15 cellular contexts compared by ENCODE assay signal in the genomic region with DNA sequence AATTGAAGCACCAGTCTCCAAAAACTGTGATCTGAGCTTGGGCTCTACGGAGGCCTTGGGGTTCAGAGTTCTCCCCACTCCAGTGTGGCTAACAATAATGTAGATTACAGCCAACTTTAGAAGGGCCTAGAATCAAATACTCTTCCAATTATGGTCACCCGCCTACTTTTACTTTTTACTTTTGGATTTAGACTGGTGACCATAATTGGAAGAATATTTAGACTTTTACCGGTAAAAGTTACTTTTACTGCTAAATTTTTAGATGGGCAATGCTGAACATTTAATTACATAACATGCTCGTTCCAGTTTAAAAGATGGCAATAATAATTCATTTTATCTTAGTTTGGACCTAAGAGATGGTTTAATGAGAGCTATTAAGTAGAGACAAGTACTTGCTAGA. TPM values are rescaled to one million over a fixed set of nuclear protein-coding genes. Genes with fewer than 3 reads are reported as not detected.
DNase-seq lines count a peak whose midpoint lies in the region; ATAC-seq, FAIRE-seq and TF ChIP-seq lines count a peak whose summit lies in the region.
"Had no signal": no experiment of that assay in that cellular context is flagged by ENCODE, and none has a peak within 500 bp of the region (broad histone marks: within the 10 kb centered on the region; RNA-seq: fewer than 3 reads in every experiment).

No MANE protein-coding gene starts in this region.

- H3K36me3 Mint-ChIP-seq in CD8-positive, alpha-beta memory T cell, result peaks cover 3 to 71% (median 10%) of the 10 kb centered on the region in 3 donors

- TF ChIP-seq RAD21 in liver (IDR thresholded peaks at IDR 0.05) (no peak), HepG2 (CRISPR knock-in tag; IDR thresholded peaks at IDR 0.05) (no peak)

- DNase-seq in HepG2 (ENCODE audit: low spot score) (no peak), foreskin keratinocyte (no peak), T-helper 9 cell (no peak), iPS-NIHi7 (ENCODE audit: extremely low spot score) (no peak), NCI-H2171 treated with DMSO at 0.1 percent for 48 hours (lab: John Stamatoyannopoulos, UW) (no peak)
- DNase-seq in CD8-positive, alpha-beta memory T cell, result no peak
- DNase-seq: activated CD4-positive, alpha-beta T cell treated with anti-CD3 and anti-CD28 coated beads, Interleukin-2, amount 50 U/mL, for 48 hours; activated naive CD4-positive, alpha-beta T cell treated with anti-CD3 and anti-CD28 coated beads, Interleukin-2, amount 50 U/mL, for 16 hours; DND-41; effector CD4-positive, alpha-beta T cell; naive thymus-derived CD8-positive, alpha-beta T cell had no signal

- peaks cover 0 to 2% of the 10 kb centered on the region in 2 donors for H3K27me3 Mint-ChIP-seq in CD8-positive, alpha-beta memory T cell
- H3K27me3 Mint-ChIP-seq: naive thymus-derived CD8-positive, alpha-beta T cell; stimulated activated naive CD8-positive, alpha-beta T cell treated with anti-CD3 and anti-CD28 coated beads, Interleukin-15, Interleukin-2, amounts not matched to agents 100 ng/mL and 50 ng/mL, for 24 hours had no signal

- ATAC-seq in HepG2 (no peak), foreskin keratinocyte (no peak)
- ATAC-seq: naive thymus-derived CD8-positive, alpha-beta T cell had no signal

- intact Hi-C loops in HepG2 (cut with micrococcal nuclease; ENCODE audit: unreplicated experiment), result no loop called here

- H3K4me3 Mint-ChIP-seq in CD8-positive, alpha-beta memory T cell, result no peak overlapping the region
- H3K4me3 Mint-ChIP-seq: stimulated activated naive CD8-positive, alpha-beta T cell treated with anti-CD3 and anti-CD28 coated beads, Interleukin-15, Interleukin-2, amounts not matched to agents 100 ng/mL and 50 ng/mL, for 24 hours; T-helper 1 cell treated with Interleukin-12 subunit alpha and Interleukin-12 subunit beta and Interleukin-4 antibody, amounts not matched to agents 30 μg/mL and 1 μg/mL, for 36 hours had no signal

- H4K20me1 ChIP-seq in HepG2 (ENCODE audit: insufficient read depth, low read length), result no peaks in the 10 kb centered on the region

- peak overlapping the region in 2 of 8 donors; percentile 31 to 64 for H3K27ac Mint-ChIP-seq in CD8-positive, alpha-beta memory T cell

- in situ Hi-C loops in HepG2 (cut with HindIII; ENCODE audit: extremely low pct_ligation_motif_present, low pct_unique_long_range_greater_than_20kb), result no loop called here

- no peaks in the 10 kb centered on the region for H3K9me3 Mint-ChIP-seq in CD8-positive, alpha-beta memory T cell
- H3K9me3 Mint-ChIP-seq: naive thymus-derived CD8-positive, alpha-beta T cell; stimulated activated naive CD8-positive, alpha-beta T cell treated with anti-CD3 and anti-CD28 coated beads, Interleukin-15, Interleukin-2, amounts not matched to agents 100 ng/mL and 50 ng/mL, for 24 hours; T-helper 1 cell treated with Interleukin-12 subunit alpha and Interleukin-12 subunit beta and Interleukin-4 antibody, amounts not matched to agents 30 μg/mL and 1 μg/mL, for 36 hours had no signal

- peaks cover 6 to 21% (median 19%) of the 10 kb centered on the region in 4 donors for H3K4me1 ChIP-seq in liver (ENCODE audit: control insufficient read depth in 4 of 4, insufficient read depth in 4 of 4, low read length in 3 of 4)
- H3K4me1 ChIP-seq in HepG2 (ENCODE audit: insufficient read depth, low read length), result no peaks in the 10 kb centered on the region
- H3K4me1 ChIP-seq in foreskin keratinocyte, result peaks cover 53% of the 10 kb centered on the region
- peaks cover 25% of the 10 kb centered on the region for H3K4me1 ChIP-seq in rectal smooth muscle tissue (ENCODE audit: control insufficient read depth, insufficient read depth, low read length)
- H3K4me1 ChIP-seq in CD8-positive, alpha-beta memory T cell (ENCODE audit: insufficient read depth, low read length), result no peaks in the 10 kb centered on the region

- no peak for FAIRE-seq in HepG2 (lab: Jason Lieb, UNC)

- POLR2A ChIA-PET in HepG2 (lab: Yijun Ruan, JAX), result no interaction called here
- POLR2A ChIA-PET in CD8-positive, alpha-beta memory T cell (lab: Charles Lee), result no interaction called here

- H3K9ac ChIP-seq in liver (ENCODE audit: low read depth in 1 of 2, low read length in 2 of 2), result peak overlapping the region in 1 of 2 donors; percentile 5
- no peak overlapping the region for H3K9ac ChIP-seq in HepG2 (ENCODE audit: insufficient read depth, low read depth, low read length)
- H3K9ac ChIP-seq in rectal smooth muscle tissue (ENCODE audit: low read length), result no peak overlapping the region

- H3K4me3 ChIP-seq in liver (ENCODE audit: low read depth in 1 of 3, low read length in 3 of 3), result no peak overlapping the region
- H3K4me3 ChIP-seq in HepG2 (replicated peaks in 1 of 3; ENCODE audit: insufficient read depth in 1 of 3, low read depth in 2 of 3, low read length in 3 of 3), result no peak overlapping the region
- H3K4me3 ChIP-seq in rectal smooth muscle tissue (ENCODE audit: low read length), result no peak overlapping the region
- H3K4me3 ChIP-seq in CD8-positive, alpha-beta memory T cell (ENCODE audit: low read length), result no peak overlapping the region

- no peak overlapping the region for H3K4me2 ChIP-seq in HepG2 (ENCODE audit: low read depth, low read length)

- no peak for TF ChIP-seq CTCF in liver (IDR thresholded peaks at IDR 0.05; ENCODE audit: low read depth, low read length, missing input control)
- no peak for TF ChIP-seq CTCF in HepG2 (CRISPR knock-in tag; IDR thresholded peaks at IDR 0.05)
- no peak for TF ChIP-seq CTCF in foreskin keratinocyte (conservative IDR thresholded peaks at IDR 0.05)

- no peak overlapping the region for H2AFZ ChIP-seq in HepG2 (ENCODE audit: low read length)

- no peaks in the 10 kb centered on the region for H3K27me3 ChIP-seq in liver (ENCODE audit: control insufficient read depth in 4 of 4, insufficient read depth in 4 of 4, low read length in 3 of 4)
- H3K27me3 ChIP-seq in HepG2 (ENCODE audit: control insufficient read depth in 1 of 2, insufficient read depth in 2 of 2, low read length in 2 of 2), result no peaks in the 10 kb centered on the region
- no peaks in the 10 kb centered on the region for H3K27me3 ChIP-seq in foreskin keratinocyte
- no peaks in the 10 kb centered on the region for H3K27me3 ChIP-seq in rectal smooth muscle tissue (ENCODE audit: control insufficient read depth, insufficient read depth, low read length)
- no peaks in the 10 kb centered on the region for H3K27me3 ChIP-seq in CD8-positive, alpha-beta memory T cell (ENCODE audit: insufficient read depth, low read length, poor library complexity, severe bottlenecking)

- no TSS peak for BruUV-seq in HepG2 (replicated peaks; lab: Mats Ljungman, UMichigan)

- TF ChIP-seq POLR2A in HepG2 (IDR thresholded peaks at IDR 0.05; ENCODE audit: insufficient read depth in 1 of 2, low read depth in 2 of 2, low read length in 2 of 2), result no peak

- WGBS in liver, result 77% methylated on average over 4 of the region's 4 CpGs
- WGBS in HepG2 (ENCODE audit: low lambda C conversion rate), result 98% methylated on average over 4 of the region's 4 CpGs

- H3K36me3 ChIP-seq in liver (ENCODE audit: control insufficient read depth in 4 of 4, insufficient read depth in 3 of 4, low read depth in 1 of 4, low read length in 3 of 4) (peaks cover 0 to 7% (median 2%) of the 10 kb centered on the region in 4 donors), HepG2 (replicated peaks in 1 of 2; ENCODE audit: control insufficient read depth in 1 of 2, insufficient read depth in 2 of 2, low read length in 2 of 2) (peaks cover 6 to 62% of the 10 kb centered on the region in 2 experiments; a peak in 4 of 5 replicates), rectal smooth muscle tissue (ENCODE audit: control insufficient read depth, insufficient read depth, low read length) (peaks cover 6% of the 10 kb centered on the region)
- H3K36me3 ChIP-seq in CD8-positive, alpha-beta memory T cell (ENCODE audit: insufficient read depth, low read length), result peaks cover 18% of the 10 kb centered on the region

- TF ChIP-seq EP300 in HepG2 (IDR thresholded peaks at IDR 0.05; ENCODE audit: low read depth in 2 of 2, low read length in 2 of 2) (no peak), HepG2 (CRISPR knock-in tag; IDR thresholded peaks at IDR 0.05; ENCODE audit: borderline replicate concordance) (no peak)

- H3K9me3 ChIP-seq in liver (ENCODE audit: control insufficient read depth in 4 of 4, low read length in 3 of 4), result no peaks in the 10 kb centered on the region
- H3K9me3 ChIP-seq in HepG2 (ENCODE audit: low read length), result no peaks in the 10 kb centered on the region
- no peaks in the 10 kb centered on the region for H3K9me3 ChIP-seq in CD8-positive, alpha-beta memory T cell (ENCODE audit: low read length)

- CTCF ChIA-PET in HepG2 (lab: Yijun Ruan, JAX; ENCODE audit: low intra/inter-chr PET ratio, low total read pairs), result no interaction called here
- CTCF ChIA-PET in CD8-positive, alpha-beta memory T cell (lab: Charles Lee), result interaction anchor here (0.9 to 1.6 kb wide), 4 partner anchors 56 to 78 kb away, joined by 3 to 4 read pairs (median 3); no protein-coding TSS in a partner anchor

- H3K79me2 ChIP-seq in HepG2 (ENCODE audit: insufficient read depth, low read length), result peaks cover 2% of the 10 kb centered on the region

- peaks cover 19 to 46% (median 32%) of the 10 kb centered on the region in 3 donors for H3K4me1 Mint-ChIP-seq in CD8-positive, alpha-beta memory T cell

- peak overlapping the region; percentile 82 to 84 for H3K27ac ChIP-seq in liver (ENCODE audit: low read depth in 1 of 2, low read length in 2 of 2)
- no peak overlapping the region for H3K27ac ChIP-seq in HepG2 (ENCODE audit: extremely low read length, insufficient read depth, low read length)
- peak overlapping the region; percentile 89 for H3K27ac ChIP-seq in foreskin keratinocyte
- H3K27ac ChIP-seq in rectal smooth muscle tissue (ENCODE audit: low read depth, low read length), result peak overlapping the region; percentile 72
- no peak overlapping the region for H3K27ac ChIP-seq in CD8-positive, alpha-beta memory T cell (ENCODE audit: low read depth, low read length)

RNA-seq across cellular contexts. Expression of gene PPTC7, which starts 39.2 kb away (rescaled TPM):
- total RNA-seq in liver, result 10 to 100 TPM in 1 of 2 donors, 1 to 10 TPM in 1; 8.5 to 15.7 TPM
- polyA plus RNA-seq in liver, result 1 to 10 TPM; 5.6 to 8.2 TPM
- 4.8 and 8.5 TPM in 2 replicates for total RNA-seq in HepG2 (2016; rRNA removed; fragmentation: Illumina TruSeq; extraction: Trizol)
- 1.6 and 1.9 TPM in 2 replicates for total RNA-seq in HepG2 (2016; cell fraction: cytosol; rRNA removed; fragmentation: Illumina TruSeq; extraction: Trizol; ENCODE audit: low read depth)
- total RNA-seq in HepG2 (2016; cell fraction: insoluble cytoplasmic fraction; rRNA removed; fragmentation: Illumina TruSeq; extraction: Trizol), result 4.2 and 8.0 TPM in 2 replicates
- 6.4 and 7.5 TPM in 2 replicates for total RNA-seq in HepG2 (2016; cell fraction: membrane; rRNA removed; fragmentation: Illumina TruSeq; extraction: Trizol)
- 12.1 and 12.8 TPM in 2 replicates for total RNA-seq in HepG2 (2016; cell fraction: nucleus; rRNA removed; fragmentation: Illumina TruSeq; extraction: Trizol)
- polyA plus RNA-seq in HepG2 (2011; rRNA removed), result 10.6 and 12.3 TPM in 2 replicates
- 5.4 and 8.1 TPM in 2 replicates for polyA plus RNA-seq in HepG2 (2011; cell fraction: cytosol; rRNA removed)
- polyA plus RNA-seq in HepG2 (2011; cell fraction: nucleus; rRNA removed), result 6.7 and 6.8 TPM in 2 replicates
- 10.9 and 11.6 TPM in 2 replicates for polyA plus RNA-seq in HepG2 (2012)
- polyA plus RNA-seq in HepG2 (2016; cell fraction: cytosol; fragmentation: Illumina TruSeq; extraction: Trizol; ENCODE audit: low read depth), result 0.76 and 0.94 TPM in 2 replicates
- polyA plus RNA-seq in HepG2 (2016; cell fraction: insoluble cytoplasmic fraction; fragmentation: Illumina TruSeq; extraction: Trizol; ENCODE audit: low read depth), result 18.5 and 19.8 TPM in 2 replicates
- polyA plus RNA-seq in HepG2 (2016; cell fraction: membrane; fragmentation: Illumina TruSeq; extraction: Trizol; ENCODE audit: low read depth), result 5.2 and 6.2 TPM in 2 replicates
- 20.2 and 21.2 TPM in 2 replicates for polyA plus RNA-seq in HepG2 (2016; cell fraction: nucleus; fragmentation: Illumina TruSeq; extraction: Trizol; ENCODE audit: insufficient read depth, low read depth)
- 44.4 and 46.8 TPM in 2 replicates for polyA minus RNA-seq in HepG2 (2011; rRNA and poly(A)+ RNA removed; ENCODE audit: low replicate concordance)
- 10.9 and 11.6 TPM in 2 replicates for polyA minus RNA-seq in HepG2 (2011; cell fraction: cytosol; rRNA and poly(A)+ RNA removed)
- polyA minus RNA-seq in HepG2 (2011; cell fraction: nucleus; rRNA and poly(A)+ RNA removed), result 23.0 and 23.1 TPM in 2 replicates
- total RNA-seq in foreskin keratinocyte, result 26.6 and 27.2 TPM in 2 replicates
- 9.6 and 12.0 TPM in 2 replicates for polyA plus RNA-seq in foreskin keratinocyte
- total RNA-seq in CD8-positive, alpha-beta memory T cell, result 10 to 100 TPM; 52.0 TPM
- polyA plus RNA-seq in CD8-positive, alpha-beta memory T cell, result 11.7 TPM

RNA-seq across cellular contexts. Expression of gene RAD9B, which starts 41.8 kb away (rescaled TPM):
- total RNA-seq in liver, result under 1 TPM; 0.33 to 0.56 TPM
- polyA plus RNA-seq in liver, result under 1 TPM; 0.14 to 0.22 TPM
- 0.38 TPM in 2 replicates for total RNA-seq in HepG2 (2016; rRNA removed; fragmentation: Illumina TruSeq; extraction: Trizol)
- 0.44 TPM in 1 of 2 replicates, not detected in the other for total RNA-seq in HepG2 (2016; cell fraction: cytosol; rRNA removed; fragmentation: Illumina TruSeq; extraction: Trizol; ENCODE audit: low read depth)
- 0.27 and 0.28 TPM in 2 replicates for total RNA-seq in HepG2 (2016; cell fraction: insoluble cytoplasmic fraction; rRNA removed; fragmentation: Illumina TruSeq; extraction: Trizol)
- total RNA-seq in HepG2 (2016; cell fraction: membrane; rRNA removed; fragmentation: Illumina TruSeq; extraction: Trizol), result 0.19 TPM in 1 of 2 replicates, not detected in the other
- total RNA-seq in HepG2 (2016; cell fraction: nucleus; rRNA removed; fragmentation: Illumina TruSeq; extraction: Trizol), result not detected in 2 replicates
- polyA plus RNA-seq in HepG2 (2011; rRNA removed), result 0.05 and 0.10 TPM in 2 replicates
- 0.03 and 0.04 TPM in 2 replicates for polyA plus RNA-seq in HepG2 (2011; cell fraction: cytosol; rRNA removed)
- polyA plus RNA-seq in HepG2 (2011; cell fraction: nucleus; rRNA removed), result 0.09 TPM in 1 of 2 replicates, not detected in the other
- 0.12 and 0.27 TPM in 2 replicates for polyA plus RNA-seq in HepG2 (2012)
- 0.06 TPM in 1 of 2 replicates, not detected in the other for polyA plus RNA-seq in HepG2 (2016; cell fraction: cytosol; fragmentation: Illumina TruSeq; extraction: Trizol; ENCODE audit: low read depth)
- 0.16 and 0.24 TPM in 2 replicates for polyA plus RNA-seq in HepG2 (2016; cell fraction: insoluble cytoplasmic fraction; fragmentation: Illumina TruSeq; extraction: Trizol; ENCODE audit: low read depth)
- polyA plus RNA-seq in HepG2 (2016; cell fraction: membrane; fragmentation: Illumina TruSeq; extraction: Trizol; ENCODE audit: low read depth), result 0.07 and 0.17 TPM in 2 replicates
- polyA plus RNA-seq in HepG2 (2016; cell fraction: nucleus; fragmentation: Illumina TruSeq; extraction: Trizol; ENCODE audit: insufficient read depth, low read depth), result 0.25 TPM in 1 of 2 replicates, not detected in the other
- 0.37 TPM in 1 of 2 replicates, not detected in the other for polyA minus RNA-seq in HepG2 (2011; rRNA and poly(A)+ RNA removed; ENCODE audit: low replicate concordance)
- polyA minus RNA-seq in HepG2 (2011; cell fraction: cytosol; rRNA and poly(A)+ RNA removed), result not detected in 2 replicates
- 0.12 and 0.26 TPM in 2 replicates for polyA minus RNA-seq in HepG2 (2011; cell fraction: nucleus; rRNA and poly(A)+ RNA removed)
- 0.14 TPM in 2 replicates for total RNA-seq in foreskin keratinocyte
- 0.10 TPM in 2 replicates for polyA plus RNA-seq in foreskin keratinocyte
- 1 to 10 TPM in 1 of 2 experiments, under 1 TPM in 1; 0.74 to 1.9 TPM for total RNA-seq in CD8-positive, alpha-beta memory T cell
- 0.52 TPM for polyA plus RNA-seq in CD8-positive, alpha-beta memory T cell

RNA-seq across cellular contexts. Expression of gene VPS29, which starts 42.1 kb away (rescaled TPM):
- 10 to 100 TPM; 48.0 to 61.5 TPM for total RNA-seq in liver
- 100 to 1,000 TPM in 1 of 2 donors, 10 to 100 TPM in 1; 74.1 to 170 TPM for polyA plus RNA-seq in liver
- 107 and 161 TPM in 2 replicates for total RNA-seq in HepG2 (2016; rRNA removed; fragmentation: Illumina TruSeq; extraction: Trizol)
- 34.7 and 38.8 TPM in 2 replicates for total RNA-seq in HepG2 (2016; cell fraction: cytosol; rRNA removed; fragmentation: Illumina TruSeq; extraction: Trizol; ENCODE audit: low read depth)
- total RNA-seq in HepG2 (2016; cell fraction: insoluble cytoplasmic fraction; rRNA removed; fragmentation: Illumina TruSeq; extraction: Trizol), result 112 and 168 TPM in 2 replicates
- 44.9 and 45.0 TPM in 2 replicates for total RNA-seq in HepG2 (2016; cell fraction: membrane; rRNA removed; fragmentation: Illumina TruSeq; extraction: Trizol)
- 50.0 and 57.0 TPM in 2 replicates for total RNA-seq in HepG2 (2016; cell fraction: nucleus; rRNA removed; fragmentation: Illumina TruSeq; extraction: Trizol)
- polyA plus RNA-seq in HepG2 (2011; rRNA removed), result 100 and 114 TPM in 2 replicates
- 58.3 and 73.6 TPM in 2 replicates for polyA plus RNA-seq in HepG2 (2011; cell fraction: cytosol; rRNA removed)
- 45.3 and 65.3 TPM in 2 replicates for polyA plus RNA-seq in HepG2 (2011; cell fraction: nucleus; rRNA removed)
- 84.2 and 88.0 TPM in 2 replicates for polyA plus RNA-seq in HepG2 (2012)
- 49.4 and 58.6 TPM in 2 replicates for polyA plus RNA-seq in HepG2 (2016; cell fraction: cytosol; fragmentation: Illumina TruSeq; extraction: Trizol; ENCODE audit: low read depth)
- 175 and 205 TPM in 2 replicates for polyA plus RNA-seq in HepG2 (2016; cell fraction: insoluble cytoplasmic fraction; fragmentation: Illumina TruSeq; extraction: Trizol; ENCODE audit: low read depth)
- polyA plus RNA-seq in HepG2 (2016; cell fraction: membrane; fragmentation: Illumina TruSeq; extraction: Trizol; ENCODE audit: low read depth), result 42.2 and 44.9 TPM in 2 replicates
- 141 and 142 TPM in 2 replicates for polyA plus RNA-seq in HepG2 (2016; cell fraction: nucleus; fragmentation: Illumina TruSeq; extraction: Trizol; ENCODE audit: insufficient read depth, low read depth)
- polyA minus RNA-seq in HepG2 (2011; rRNA and poly(A)+ RNA removed; ENCODE audit: low replicate concordance), result 14.3 and 39.7 TPM in 2 replicates
- polyA minus RNA-seq in HepG2 (2011; cell fraction: cytosol; rRNA and poly(A)+ RNA removed), result 17.8 and 23.5 TPM in 2 replicates
- 38.6 and 50.0 TPM in 2 replicates for polyA minus RNA-seq in HepG2 (2011; cell fraction: nucleus; rRNA and poly(A)+ RNA removed)
- 129 and 133 TPM in 2 replicates for total RNA-seq in foreskin keratinocyte
- 192 and 221 TPM in 2 replicates for polyA plus RNA-seq in foreskin keratinocyte
- total RNA-seq in CD8-positive, alpha-beta memory T cell, result 10 to 100 TPM; 86.4 to 88.3 TPM
- 150 TPM for polyA plus RNA-seq in CD8-positive, alpha-beta memory T cell

Comparison
In these comparisons a context has a peak if more than half of its experiments do, and no peak if none do; other contexts are left out.
1. H3K27ac ChIP-seq: peak in liver (2 of 2), foreskin keratinocyte (single experiment) and rectal smooth muscle tissue (single experiment); none in HepG2 (single experiment) and CD8-positive, alpha-beta memory T cell (single experiment).